ENCODE assay signal across 18 cellular contexts in genomic region chr4:137623013-137623412, GRCh38.
DNase-seq lines count a peak whose midpoint lies in the region; ATAC-seq and TF ChIP-seq lines count a peak whose summit lies in the region.
"Had no signal": no experiment of that assay in that cellular context is flagged by ENCODE, and none has a peak within 500 bp of the region (broad histone marks: within the 10 kb centered on the region; RNA-seq: fewer than 3 reads in every experiment).

No MANE protein-coding gene starts in this region.

- no peak overlapping the region for H3K18ac ChIP-seq in H9 (ENCODE audit: insufficient read length, low read depth, low read length)

- no peaks in the 10 kb centered on the region for H3K36me3 ChIP-seq in hepatocyte (replicated peaks; ENCODE audit: insufficient read depth, low read depth)
- H3K36me3 ChIP-seq: gastrocnemius medialis, upper lobe of right lung had no signal

- no CpG with 5 or more reads among the region's 2 CpGs for WGBS in H9 (ENCODE audit: extremely low coverage, insufficient read length, low lambda C conversion rate)
- 40% methylated on average over 2 of the region's 2 CpGs for WGBS in hepatocyte (ENCODE audit: low lambda C conversion rate, missing lambda C conversion rate)

- H3T11ph ChIP-seq in H9 (ENCODE audit: low read length), result no peak overlapping the region

- H3K27me3 ChIP-seq in H9 (ENCODE audit: insufficient read depth, low read length), result no peaks in the 10 kb centered on the region
- no peaks in the 10 kb centered on the region for H3K27me3 ChIP-seq in hepatocyte
- H3K27me3 ChIP-seq: gastrocnemius medialis, upper lobe of right lung had no signal

- no peaks in the 10 kb centered on the region for H3K23me2 ChIP-seq in H9 (ENCODE audit: insufficient read length, low read depth, low read length, poor library complexity, severe bottlenecking)

- H2BK20ac ChIP-seq in H9 (ENCODE audit: low read depth, low read length, poor library complexity, severe bottlenecking), result no peak overlapping the region

- H3K23ac ChIP-seq in H9 (ENCODE audit: insufficient read length, low read depth, low read length), result no peak overlapping the region

- TF ChIP-seq CTCF in H9 (conservative IDR thresholded peaks at IDR 0.05) (no peak), hepatocyte (IDR thresholded peaks at IDR 0.05; ENCODE audit: poor library complexity) (no peak)

- H2BK5ac ChIP-seq in H9 (ENCODE audit: insufficient read length, low read length), result no peak overlapping the region

- no peaks in the 10 kb centered on the region for H3K27me3 Mint-ChIP-seq in H9 (ENCODE audit: low read depth)
- H3K27me3 Mint-ChIP-seq: activated CD4-positive, alpha-beta memory T cell treated with anti-CD3 and anti-CD28 coated beads for 36 hours had no signal

- H3K4me1 ChIP-seq in H9 (ENCODE audit: insufficient read depth, low read length) (peaks cover 2% of the 10 kb centered on the region; the same call in 1 of the 2 replicates), hepatocyte (ENCODE audit: insufficient read depth) (no peaks in the 10 kb centered on the region)
- H3K4me1 ChIP-seq: Caco-2, upper lobe of right lung had no signal

- H3K4me1 Mint-ChIP-seq in H9, result peaks cover 4 to 9% of the 10 kb centered on the region in 2 experiments

- H3K9me3 ChIP-seq in H9 (ENCODE audit: control insufficient read depth, low read depth, low read length) (no peaks in the 10 kb centered on the region), hepatocyte (ENCODE audit: low read depth) (no peaks in the 10 kb centered on the region)
- H3K9me3 ChIP-seq: Caco-2, gastrocnemius medialis, upper lobe of right lung had no signal

- no peaks in the 10 kb centered on the region for H3K79me1 ChIP-seq in H9 (ENCODE audit: insufficient read depth, low read depth, low read length, poor library complexity, severe bottlenecking)

- no peak overlapping the region for H3K14ac ChIP-seq in H9 (ENCODE audit: insufficient read depth, low read length)

- ATAC-seq in HG03571 (IDR thresholded peaks at IDR 0.05; ENCODE audit: unreplicated experiment) (no peak), GM19324 (IDR thresholded peaks at IDR 0.05; ENCODE audit: low FRiP score, unreplicated experiment) (no peak)
- ATAC-seq: gastrocnemius medialis, Right ventricle myocardium inferior, upper lobe of right lung had no signal

- no peak overlapping the region for H2AK5ac ChIP-seq in H9 (ENCODE audit: insufficient read length, low read length)

- no peak overlapping the region for H3K4me3 ChIP-seq in hepatocyte
- H3K4me3 ChIP-seq: gastrocnemius medialis, upper lobe of right lung had no signal

- H3K56ac ChIP-seq in H9 (ENCODE audit: insufficient read length, low read depth, low read length), result no peak overlapping the region

- H2BK120ac ChIP-seq in H9 (ENCODE audit: low read depth, low read length, poor library complexity, severe bottlenecking), result no peak overlapping the region

- H4K91ac ChIP-seq in H9 (ENCODE audit: insufficient read length, low read depth, low read length), result no peak overlapping the region

- H3K4me2 ChIP-seq in H9 (ENCODE audit: insufficient read depth, insufficient read length, low read length) (no peak overlapping the region), hepatocyte (peak overlapping the region; percentile 35)

- H3K79me2 ChIP-seq in H9 (ENCODE audit: insufficient read depth, low read length), result no peaks in the 10 kb centered on the region
- no peaks in the 10 kb centered on the region for H3K79me2 ChIP-seq in hepatocyte

- no peak overlapping the region for H4K8ac ChIP-seq in H9 (replicated peaks; ENCODE audit: insufficient read length, low read depth, low read length)

- H3K27ac ChIP-seq in H9 (ENCODE audit: insufficient read length, low read depth, low read length) (no peak overlapping the region), hepatocyte (peak overlapping the region; percentile 47)
- H3K27ac ChIP-seq: gastrocnemius medialis, upper lobe of right lung had no signal

- H2BK12ac ChIP-seq in H9 (ENCODE audit: insufficient read length, low read depth, low read length), result no peak overlapping the region

- H3K9me2 ChIP-seq in hepatocyte (replicated peaks; ENCODE audit: insufficient read depth), result no peaks in the 10 kb centered on the region

- H3K9me3 Mint-ChIP-seq in H9, result no peaks in the 10 kb centered on the region
- H3K9me3 Mint-ChIP-seq: activated CD4-positive, alpha-beta memory T cell treated with anti-CD3 and anti-CD28 coated beads for 36 hours had no signal

- peak overlapping the region; percentile 26 to 53 (median 48); a peak in 2 of 7 replicates for H3K27ac Mint-ChIP-seq in H9
- H3K27ac Mint-ChIP-seq: activated CD4-positive, alpha-beta memory T cell treated with anti-CD3 and anti-CD28 coated beads for 36 hours had no signal

- H4K5ac ChIP-seq in H9 (ENCODE audit: insufficient read length, low read depth, low read length), result no peak overlapping the region

- no peaks in the 10 kb centered on the region for H3K36me3 Mint-ChIP-seq in H9 (ENCODE audit: insufficient read depth in 1 of 3, low read depth in 3 of 3)
- H3K36me3 Mint-ChIP-seq: activated CD4-positive, alpha-beta memory T cell treated with anti-CD3 and anti-CD28 coated beads for 36 hours had no signal

- no peak overlapping the region for H3K4ac ChIP-seq in H9 (ENCODE audit: low read depth, low read length)

- no peak overlapping the region for H3K9ac ChIP-seq in H9 (ENCODE audit: extremely low read depth, insufficient read length, low read length)

- DNase-seq in DMS153 (lab: John Stamatoyannopoulos, UW) (peak; percentile 89), H9 (no peak), NCI-H748 (lab: John Stamatoyannopoulos, UW; ENCODE audit: unreplicated experiment) (peak; percentile 83), hepatocyte (ENCODE audit: low spot score) (no peak), GF-D8 (lab: John Stamatoyannopoulos, UW) (no peak), SIG-M5 (lab: John Stamatoyannopoulos, UW) (no peak)
- DNase-seq: activated CD4-positive, alpha-beta memory T cell treated with anti-CD3 and anti-CD28 coated beads for 36 hours; activated effector memory CD4-positive, alpha-beta T cell treated with Interleukin-2 at 50 U/mL for 16 hours; Caco-2; effector CD8-positive, alpha-beta T cell; gastrocnemius medialis; islet precursor cell; NCI-H82; stimulated activated CD8-positive, alpha-beta memory T cell treated with anti-CD3 and anti-CD28 coated beads, Interleukin-4, amount 100 ng/mL, for 48 hours; upper lobe of right lung had no signal

- H2BK15ac ChIP-seq in H9 (ENCODE audit: low read depth, low read length), result no peak overlapping the region

- H2AFZ ChIP-seq in H9 (ENCODE audit: low read length), result peak overlapping the region; percentile 56
- peak overlapping the region; percentile 45 for H2AFZ ChIP-seq in hepatocyte

- H4K20me1 ChIP-seq in H9 (ENCODE audit: control insufficient read depth, insufficient read depth, insufficient read length), result no peaks in the 10 kb centered on the region
- H4K20me1 ChIP-seq in hepatocyte (ENCODE audit: insufficient read depth, poor library complexity, severe bottlenecking), result no peaks in the 10 kb centered on the region

- no peak overlapping the region for H3K4me3 Mint-ChIP-seq in H9
- H3K4me3 Mint-ChIP-seq: activated CD4-positive, alpha-beta memory T cell treated with anti-CD3 and anti-CD28 coated beads for 36 hours had no signal

Comparison
In these comparisons a context has a peak if more than half of its experiments do, and no peak if none do; other contexts are left out.
1. DNase-seq: peak in DMS153 (single experiment) and NCI-H748 (single experiment); none in H9 (single experiment), hepatocyte (single experiment), GF-D8 (single experiment) and SIG-M5 (single experiment).